Comparison of ENCODE assay signal across 9 cellular contexts in the genomic region with DNA sequence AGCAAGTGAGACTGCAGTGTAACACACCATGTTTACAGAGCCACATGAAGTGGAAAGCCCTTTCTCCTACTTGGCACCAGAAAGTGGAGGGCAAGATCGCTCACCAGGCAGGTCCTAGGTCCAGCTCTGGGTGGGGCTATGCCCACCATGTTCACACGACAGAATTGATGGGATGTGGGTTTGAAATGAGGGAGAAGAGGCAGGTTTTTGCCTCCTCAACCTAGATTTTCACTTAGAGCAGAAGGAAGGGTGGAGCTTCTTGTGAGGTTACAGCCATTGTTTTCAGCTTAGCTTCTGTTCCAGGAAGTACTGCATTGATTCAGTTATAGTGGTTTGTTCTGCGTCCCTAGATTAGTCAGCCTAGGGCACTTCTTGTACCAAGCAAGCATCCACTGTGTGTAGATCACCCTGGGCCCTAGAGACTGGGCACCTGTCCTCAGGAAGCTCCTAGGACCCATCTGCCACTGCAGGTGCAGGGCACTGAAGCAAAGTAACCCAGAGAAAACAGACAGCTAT. TPM values are rescaled to one million over a fixed set of nuclear protein-coding genes. Genes with fewer than 3 reads are reported as not detected.
DNase-seq lines count a peak whose midpoint lies in the region; ATAC-seq, FAIRE-seq and TF ChIP-seq lines count a peak whose summit lies in the region.
"Had no signal": no experiment of that assay in that cellular context is flagged by ENCODE, and none has a peak within 500 bp of the region (broad histone marks: within the 10 kb centered on the region; RNA-seq: fewer than 3 reads in every experiment).

No MANE protein-coding gene starts in this region.

- H3K4me3 Mint-ChIP-seq in chondrocyte (ENCODE audit: unreplicated experiment), result no peak overlapping the region
- H3K4me3 Mint-ChIP-seq in GM23338, result no peak overlapping the region

- H3K27ac ChIP-seq in OCI-LY3 (ENCODE audit: low read length) (peak overlapping the region; percentile 97), adipose tissue (ENCODE audit: low read depth, low read length) (peak overlapping the region; percentile 61), GM23338 (ENCODE audit: low read depth) (no peak overlapping the region), uterus (no peak overlapping the region)

- H3K79me2 ChIP-seq in OCI-LY3 (ENCODE audit: low read length) (peaks cover 90% of the 10 kb centered on the region), GM23338 (replicated peaks; ENCODE audit: insufficient read depth) (no peaks in the 10 kb centered on the region)

- peaks cover 5% of the 10 kb centered on the region for H3K36me3 ChIP-seq in OCI-LY3 (replicated peaks; ENCODE audit: low read depth, low read length)
- no peaks in the 10 kb centered on the region for H3K36me3 ChIP-seq in GM23338 (ENCODE audit: insufficient read depth)
- no peaks in the 10 kb centered on the region for H3K36me3 ChIP-seq in uterus

- peaks cover 79% of the 10 kb centered on the region for H3K4me1 ChIP-seq in OCI-LY3 (ENCODE audit: low read length)
- peaks cover 9% of the 10 kb centered on the region; the same call in 1 of the 2 replicates for H3K4me1 ChIP-seq in GM23338 (ENCODE audit: insufficient read depth)
- no peaks in the 10 kb centered on the region for H3K4me1 ChIP-seq in uterus

- H3K4me2 ChIP-seq in OCI-LY3 (ENCODE audit: low read length) (peak overlapping the region; percentile 95), GM23338 (no peak overlapping the region)

- no peaks in the 10 kb centered on the region for H3K9me3 Mint-ChIP-seq in chondrocyte (ENCODE audit: low read depth)
- no peaks in the 10 kb centered on the region for H3K9me3 Mint-ChIP-seq in GM23338

- H3F3A ChIP-seq in GM23338 (replicated peaks; ENCODE audit: low read depth), result no peaks in the 10 kb centered on the region

- ATAC-seq in HG02588 (IDR thresholded peaks at IDR 0.05; ENCODE audit: unreplicated experiment), result peak; percentile 41
- ATAC-seq in GM23338, result no peak

- peaks cover 51% of the 10 kb centered on the region for H4K20me1 ChIP-seq in OCI-LY3 (ENCODE audit: insufficient read depth, low read length)
- H4K20me1 ChIP-seq in GM23338 (replicated peaks; ENCODE audit: insufficient read depth), result no peaks in the 10 kb centered on the region

- no peak overlapping the region for H2AFZ ChIP-seq in OCI-LY3 (ENCODE audit: low read depth, low read length)
- no peak overlapping the region for H2AFZ ChIP-seq in GM23338

- H3K27me3 ChIP-seq in OCI-LY3 (ENCODE audit: low read depth, low read length) (no peaks in the 10 kb centered on the region), GM23338 (ENCODE audit: insufficient read depth) (no peaks in the 10 kb centered on the region), uterus (no peaks in the 10 kb centered on the region)

- 37 to 52% (median 43%) methylated on average over 3 of the region's 3 CpGs for WGBS in adipose tissue, 3 donors

- H3K9me3 ChIP-seq in OCI-LY3 (ENCODE audit: insufficient read depth, low read length) (no peaks in the 10 kb centered on the region), uterus (no peaks in the 10 kb centered on the region)

- FAIRE-seq in GM18507 (lab: Jason Lieb, UNC), result peak; percentile 98
- FAIRE-seq: endothelial cell of umbilical vein had no signal

- intact Hi-C loops in uterus (cut with DNase I; ENCODE audit: low total_unique reads), result no loop called here

- H3K27me3 Mint-ChIP-seq in chondrocyte (ENCODE audit: low read depth), result peaks cover 5% of the 10 kb centered on the region
- H3K27me3 Mint-ChIP-seq in GM23338 (ENCODE audit: insufficient read depth, low read depth, poor library complexity), result peaks cover 1% of the 10 kb centered on the region

- TF ChIP-seq POLR2A in uterus (IDR thresholded peaks at IDR 0.05), result no peak

- H3K4me3 ChIP-seq in OCI-LY3 (ENCODE audit: low read length) (peak overlapping the region; percentile 84), GM23338 (no peak overlapping the region), uterus (no peak overlapping the region)

- H3K9me2 ChIP-seq in GM23338 (ENCODE audit: insufficient read depth), result peaks cover 5% of the 10 kb centered on the region; the same call in 1 of the 2 replicates

- TF ChIP-seq CTCF in OCI-LY3 (IDR thresholded peaks at IDR 0.05; ENCODE audit: low read depth, low read length) (no peak), chondrocyte (IDR thresholded peaks at IDR 0.05) (no peak), GM23338 (conservative IDR thresholded peaks at IDR 0.05; ENCODE audit: low read depth in 2 of 2) (no peak), uterus (IDR thresholded peaks at IDR 0.05) (no peak)

- DNase-seq in GM18507 (ENCODE audit: extremely low spot score, insufficient read length, low read depth) (no peak), chondrocyte (ENCODE audit: low spot score) (no peak), GM23338 (ENCODE audit: low spot score) (no peak), uterus (no peak)
- DNase-seq in stimulated activated CD4-positive, alpha-beta T cell treated with anti-CD3 and anti-CD28 coated beads, Interleukin-1b, Interleukin-23, amount 100 ng/mL, for 48 hours, result peak; percentile 63

- H3K36me3 Mint-ChIP-seq in chondrocyte (ENCODE audit: low read depth) (no peaks in the 10 kb centered on the region), GM23338 (ENCODE audit: low read depth) (no peaks in the 10 kb centered on the region)

- H3K4me1 Mint-ChIP-seq in chondrocyte (ENCODE audit: low read depth) (no peaks in the 10 kb centered on the region), GM23338 (peaks cover 17% of the 10 kb centered on the region)

- H3K27ac Mint-ChIP-seq in chondrocyte (ENCODE audit: unreplicated experiment) (no peak overlapping the region), GM23338 (no peak overlapping the region)

- H3K9ac ChIP-seq in OCI-LY3 (ENCODE audit: low read length), result peak overlapping the region; percentile 92

TF ChIP-seq in GM23338, 12 proteins besides CTCF, POLR2A, EP300 and RAD21 (continues in another document):
- TF ChIP-seq STAT1 (IDR thresholded peaks at IDR 0.05; ENCODE audit: unreplicated experiment) (no peak), CREB1 (CRISPR knock-in tag; IDR thresholded peaks at IDR 0.05; ENCODE audit: low read depth) (no peak), ZNF331 (CRISPR knock-in tag; IDR thresholded peaks at IDR 0.05; ENCODE audit: low read depth) (no peak), ZNF114 (CRISPR knock-in tag; IDR thresholded peaks at IDR 0.05) (no peak), ZNF462 (CRISPR knock-in tag; IDR thresholded peaks at IDR 0.05) (no peak)

RNA-seq across cellular contexts. Expression of gene CD53, which starts 2.3 kb away (rescaled TPM):
- 10 to 100 TPM; 12.0 to 59.0 (median 35.1) TPM for polyA plus RNA-seq in adipose tissue
- total RNA-seq in chondrocyte, result not detected in 3 replicates
- 0.28 and 0.93 TPM in 2 replicates for total RNA-seq in GM23338 (2014; rRNA removed; shearing (Covaris generic))
- polyA plus RNA-seq in GM23338 (2016; fragmentation: Nextera tagmentation; extraction: Ambion mirVana), result 0.70 and 0.89 TPM in 2 replicates
- 10 to 100 TPM in 3 of 4 donors, 1 to 10 TPM in 1; 1.0 to 16.6 (median 11.1) TPM for total RNA-seq in uterus
- total RNA-seq: endothelial cell of umbilical vein had no signal

Comparison
In these comparisons a context has a peak if more than half of its experiments do, and no peak if none do; other contexts are left out.
1. H3K27ac ChIP-seq: peak in OCI-LY3 (single experiment) and adipose tissue (single experiment); none in GM23338 (single experiment) and uterus (0 of 2).